In the genomic region with DNA sequence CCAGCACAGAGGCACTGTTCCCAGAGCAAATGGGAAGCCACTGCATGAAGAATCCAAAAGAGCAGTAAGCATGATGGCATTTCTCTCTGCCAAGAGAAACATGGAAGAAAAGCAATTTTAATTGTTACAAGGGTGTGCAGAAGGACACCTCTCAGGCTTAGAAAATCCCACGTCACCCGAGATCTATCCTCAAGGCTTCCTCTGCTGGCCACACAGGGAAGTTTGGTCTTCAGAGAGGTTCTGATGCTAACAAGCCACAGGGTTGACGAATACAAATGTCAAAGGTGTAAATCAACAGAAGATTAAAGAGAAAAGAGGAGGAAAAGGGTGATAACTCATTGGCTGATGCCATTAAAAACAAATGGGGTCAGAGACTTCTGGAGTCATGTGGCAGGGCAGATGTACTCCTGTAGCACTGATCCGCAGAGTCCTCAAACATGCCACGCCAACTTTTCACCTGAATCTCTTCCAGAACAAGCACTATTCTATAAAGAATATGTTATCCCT, we compare ENCODE assay signal across 23 cellular contexts. TPM values are rescaled to one million over a fixed set of nuclear protein-coding genes. Genes with fewer than 3 reads are reported as not detected.
DNase-seq lines count a peak whose midpoint lies in the region; ATAC-seq and TF ChIP-seq lines count a peak whose summit lies in the region.
"Had no signal": no experiment of that assay in that cellular context is flagged by ENCODE, and none has a peak within 500 bp of the region (broad histone marks: within the 10 kb centered on the region; RNA-seq: fewer than 3 reads in every experiment).

No MANE protein-coding gene starts in this region.

- H3K9me2 ChIP-seq in Karpas-422 (replicated peaks; ENCODE audit: insufficient read depth, low read length), result no peaks in the 10 kb centered on the region

- H2AFZ ChIP-seq in Karpas-422 (ENCODE audit: low read length), result no peak overlapping the region

- H3K27me3 ChIP-seq in Karpas-422 (ENCODE audit: low read length) (no peaks in the 10 kb centered on the region), brain microvascular endothelial cell (replicated peaks) (no peaks in the 10 kb centered on the region)

- intact Hi-C loops in Calu3 (cut with micrococcal nuclease; ENCODE audit: unreplicated experiment), result no loop called here

- TF ChIP-seq CTCF in Calu3 (IDR thresholded peaks at IDR 0.05; ENCODE audit: unreplicated experiment) (peak; percentile 8), brain microvascular endothelial cell (IDR thresholded peaks at IDR 0.05; ENCODE audit: low read depth, low read length, missing control alignments) (peak; percentile 23), neural crest cell (conservative IDR thresholded peaks at IDR 0.05) (no peak)

- H3K36me3 Mint-ChIP-seq in Calu3 (ENCODE audit: insufficient read depth, unreplicated experiment), result peaks cover 15% of the 10 kb centered on the region
- H3K36me3 Mint-ChIP-seq in neural crest cell (ENCODE audit: low read depth), result peaks cover 3% of the 10 kb centered on the region

- H3K79me2 ChIP-seq in Karpas-422 (ENCODE audit: low read length), result peaks cover 50% of the 10 kb centered on the region

- peaks cover 11% of the 10 kb centered on the region for H4K20me1 ChIP-seq in Karpas-422 (ENCODE audit: insufficient read depth, low read depth, low read length)

- H3K4me3 Mint-ChIP-seq in Calu3 (ENCODE audit: low read depth, unreplicated experiment) (no peak overlapping the region), neural crest cell (no peak overlapping the region)
- H3K4me3 Mint-ChIP-seq: CD4-positive, alpha-beta memory T cell had no signal

- H3K36me3 ChIP-seq in Karpas-422 (ENCODE audit: insufficient read depth, low read length) (no peaks in the 10 kb centered on the region), brain microvascular endothelial cell (replicated peaks) (peaks cover 2% of the 10 kb centered on the region)

- no peak overlapping the region for H3K9ac ChIP-seq in Karpas-422 (ENCODE audit: low read length)

- H3K4me3 ChIP-seq in Karpas-422 (ENCODE audit: low read length) (no peak overlapping the region; the same call in 1 of the 2 replicates), brain microvascular endothelial cell (ENCODE audit: low read depth, low read length) (no peak overlapping the region)
- H3K4me3 ChIP-seq: A549, GM12878 had no signal

- peak overlapping the region; percentile 28 for H3K4me2 ChIP-seq in Karpas-422 (ENCODE audit: low read depth, low read length, poor library complexity, severe bottlenecking)
- H3K4me2 ChIP-seq: A549 had no signal

- CTCF ChIA-PET in Calu3 (lab: Charles Lee), result no interaction called here

- H3K27ac ChIP-seq in Karpas-422 (ENCODE audit: low read length), result 0 out of 2 replicates have a peak overlapping the region, but pooled peaks have one; percentile 17
- no peak overlapping the region for H3K27ac ChIP-seq in brain microvascular endothelial cell
- H3K27ac ChIP-seq: A549 had no signal

- H3K4me1 Mint-ChIP-seq in Calu3 (ENCODE audit: low read depth, unreplicated experiment) (peaks cover 17% of the 10 kb centered on the region), neural crest cell (no peaks in the 10 kb centered on the region)

- ATAC-seq in HG02938 (IDR thresholded peaks at IDR 0.05; ENCODE audit: unreplicated experiment), result no peak
- ATAC-seq: A549, GM12878, SK-N-SH treated with all-trans-retinoic acid at 6 μM for 48 hours had no signal

- no peaks in the 10 kb centered on the region for H3K9me3 ChIP-seq in Karpas-422 (ENCODE audit: low read length)
- H3K9me3 ChIP-seq: A549 had no signal

- no TSS peak for BruUV-seq in Calu3 (replicated peaks; lab: Mats Ljungman, UMichigan)

- in situ Hi-C loops in brain microvascular endothelial cell (cut with HindIII; ENCODE audit: low pct_ligation_motif_present, low sequenced_read_pairs), result no loop called here

- H3K27me3 Mint-ChIP-seq in Calu3 (ENCODE audit: unreplicated experiment), result no peaks in the 10 kb centered on the region
- no peaks in the 10 kb centered on the region for H3K27me3 Mint-ChIP-seq in neural crest cell (ENCODE audit: low read depth)
- H3K27me3 Mint-ChIP-seq: CD4-positive, alpha-beta memory T cell had no signal

- no peaks in the 10 kb centered on the region for H3K9me3 Mint-ChIP-seq in Calu3 (ENCODE audit: low read depth, unreplicated experiment)
- H3K9me3 Mint-ChIP-seq in neural crest cell, result no peaks in the 10 kb centered on the region
- H3K9me3 Mint-ChIP-seq: CD4-positive, alpha-beta memory T cell had no signal

- peaks cover 44% of the 10 kb centered on the region for H3K4me1 ChIP-seq in Karpas-422 (ENCODE audit: low read length)

- no peak for DNase-seq in Calu3
- no peak for DNase-seq in Karpas-422
- no peak for DNase-seq in brain microvascular endothelial cell
- DNase-seq in neural crest cell (ENCODE audit: low read depth, low spot score), result no peak
- no peak for DNase-seq in DMS114 treated with DMSO at 0.1 percent for 48 hours (lab: John Stamatoyannopoulos, UW; ENCODE audit: unreplicated experiment)
- DNase-seq in UCSD-AML1 (lab: John Stamatoyannopoulos, UW; ENCODE audit: unreplicated experiment), result no peak
- DNase-seq: CD4-positive, alpha-beta memory T cell; DMS53; EL; Kasumi-1; MM.1S; NCI-H1092 treated with DMSO at 0.1 percent for 48 hours; NCI-H146; NCI-H2081 treated with DMSO at 0.1 percent for 48 hours; NCI-H774; RPMI8226; SIG-M5 had no signal

- H3K27ac Mint-ChIP-seq in Calu3 (ENCODE audit: unreplicated experiment), result no peak overlapping the region
- H3K27ac Mint-ChIP-seq in neural crest cell (ENCODE audit: unreplicated experiment), result peak overlapping the region; percentile 43

RNA-seq across cellular contexts. Expression of a gene that starts 33.6 kb away (rescaled TPM):
- total RNA-seq in Calu3 (2022) (6.3 and 7.9 TPM in 2 replicates), neural crest cell (0.12 TPM in 1 of 2 replicates, not detected in the other)
- not detected in 2 replicates for total RNA-seq in Karpas-422 (2014; rRNA removed; shearing (Covaris generic); ENCODE audit: low replicate concordance)
- total RNA-seq: CD4-positive, alpha-beta memory T cell; GM12878; H4; NCI-H460 had no signal
